1 cellular context compared by ENCODE assay signal in genomic region chr9:94166237-94167054, GRCh38.
A peak's percentile ranks its signal among the peaks of the same experiment; 100 is the strongest.
TF ChIP-seq lines count a peak whose summit lies in the region.

No MANE protein-coding gene starts in this region.

TF ChIP-seq in K562, 482 proteins besides CTCF, POLR2A, EP300 and RAD21 (continued from another document and continues in another):
- TF ChIP-seq ZMIZ1 (IDR thresholded peaks at IDR 0.05; ENCODE audit: low read depth in 2 of 2, low read length in 2 of 2), result 0 out of 4 replicates have a peak, but pooled peaks of 1 of the 2 experiments have one; percentile 51
- TF ChIP-seq ZNF511 (CRISPR knock-in tag; IDR thresholded peaks at IDR 0.05), result peak; percentile 78; the same call in 1 of the 2 replicates
- TF ChIP-seq MECOM (CRISPR knock-in tag; IDR thresholded peaks at IDR 0.05), result no peak
- TF ChIP-seq ZFP1 (CRISPR knock-in tag; IDR thresholded peaks at IDR 0.05), result no peak
- no peak for TF ChIP-seq ZNF586 (CRISPR knock-in tag; conservative IDR thresholded peaks at IDR 0.05)
- peak; percentile 78 for TF ChIP-seq TEAD4 (IDR thresholded peaks at IDR 0.05; ENCODE audit: low read length)
- peak; percentile 91 for TF ChIP-seq TEAD4 (CRISPR knock-in tag; IDR thresholded peaks at IDR 0.05; ENCODE audit: borderline replicate concordance)
- TF ChIP-seq SP2 (IDR thresholded peaks at IDR 0.05; ENCODE audit: extremely low read depth, low read depth, low read length, poor library complexity, severe bottlenecking), result peak; percentile 86
- no peak for TF ChIP-seq ZNF174 (CRISPR knock-in tag; IDR thresholded peaks at IDR 0.05)
- peak; percentile 59 for TF ChIP-seq ETS2 (tag; IDR thresholded peaks at IDR 0.05; ENCODE audit: borderline replicate concordance, poor library complexity, severe bottlenecking)
- TF ChIP-seq POLR2AphosphoS5 (IDR thresholded peaks at IDR 0.05; ENCODE audit: control insufficient read depth, insufficient read depth, low read depth, low read length), result peak; percentile 75
- no peak for TF ChIP-seq ZNF311 (CRISPR knock-in tag; IDR thresholded peaks at IDR 0.05)
- no peak for TF ChIP-seq MCM2 (IDR thresholded peaks at IDR 0.05; ENCODE audit: low read depth)
- TF ChIP-seq U2AF1 (optimal IDR thresholded peaks at IDR 0.05; ENCODE audit: low read depth, low read length), result no peak
- TF ChIP-seq CEBPG (CRISPR knock-in tag; IDR thresholded peaks at IDR 0.05), result no peak
- no peak for TF ChIP-seq CEBPG (tag; conservative IDR thresholded peaks at IDR 0.05 in 1 of 2, IDR thresholded peaks at IDR 0.05 in 1 of 2)
- peak; percentile 66; the same call in 1 of the 2 replicates for TF ChIP-seq HOXB6 (CRISPR knock-in tag; IDR thresholded peaks at IDR 0.05; ENCODE audit: borderline replicate concordance)
- peak; percentile 70 for TF ChIP-seq HCFC1 (IDR thresholded peaks at IDR 0.05; ENCODE audit: low read depth, low read length)
- TF ChIP-seq MCM3 (IDR thresholded peaks at IDR 0.05), result no peak
- no peak for TF ChIP-seq POLR3G (IDR thresholded peaks at IDR 0.05; ENCODE audit: extremely low read depth, insufficient read length, insufficient replicate concordance)
- TF ChIP-seq POLR2AphosphoS2 (IDR thresholded peaks at IDR 0.05; ENCODE audit: low read length), result peak; percentile 96
- no peak for TF ChIP-seq PPARD (CRISPR knock-in tag; IDR thresholded peaks at IDR 0.05)
- TF ChIP-seq ZNF764 (CRISPR knock-in tag; IDR thresholded peaks at IDR 0.05; ENCODE audit: low read depth), result 0 out of 2 replicates have a peak, but pooled peaks have one; percentile 41
- TF ChIP-seq E2F3 (CRISPR knock-in tag; IDR thresholded peaks at IDR 0.05), result peak; percentile 85
- TF ChIP-seq NBN (IDR thresholded peaks at IDR 0.05; ENCODE audit: low read depth), result 0 out of 2 replicates have a peak, but pooled peaks have one; percentile 78
- TF ChIP-seq ZSCAN32 (CRISPR knock-in tag; IDR thresholded peaks at IDR 0.05), result no peak
- no peak for TF ChIP-seq NUFIP1 (IDR thresholded peaks at IDR 0.05; ENCODE audit: partially characterized antibody)
- TF ChIP-seq NCOA1 (IDR thresholded peaks at IDR 0.05; ENCODE audit: low read depth), result no peak
- 0 out of 2 replicates have a peak, but pooled peaks have one; percentile 9 for TF ChIP-seq HES1 (IDR thresholded peaks at IDR 0.05; ENCODE audit: low read depth)
- no peak for TF ChIP-seq ARNT (IDR thresholded peaks at IDR 0.05)
- peak; percentile 84 for TF ChIP-seq ZFX (CRISPR knock-in tag; IDR thresholded peaks at IDR 0.05)
- TF ChIP-seq SMARCA5 (IDR thresholded peaks at IDR 0.05), result no peak
- no peak for TF ChIP-seq MIER1 (IDR thresholded peaks at IDR 0.05; ENCODE audit: low read depth)
- no peak for TF ChIP-seq MED1 (CRISPR knock-in tag; IDR thresholded peaks at IDR 0.05; ENCODE audit: borderline replicate concordance)
- no peak for TF ChIP-seq ZNF347 (CRISPR knock-in tag; IDR thresholded peaks at IDR 0.05; ENCODE audit: low read depth)
- no peak for TF ChIP-seq LCOR (CRISPR knock-in tag; IDR thresholded peaks at IDR 0.05)
- no peak for TF ChIP-seq MEF2D (tag; conservative IDR thresholded peaks at IDR 0.05; ENCODE audit: low read depth)
- TF ChIP-seq UBTF (IDR thresholded peaks at IDR 0.05; ENCODE audit: borderline replicate concordance in 1 of 2, low read depth in 2 of 2, low read length in 2 of 2), result peak; percentile 11 to 49; a peak in 1 of 4 replicates
- no peak for TF ChIP-seq ZNF644 (tag; IDR thresholded peaks at IDR 0.05; ENCODE audit: low read depth)
- peak; percentile 83; the same call in 1 of the 2 replicates for TF ChIP-seq XRCC5 (IDR thresholded peaks at IDR 0.05; ENCODE audit: low read depth, low read length)
- no peak for TF ChIP-seq PRMT5 (CRISPR knock-in tag; IDR thresholded peaks at IDR 0.05)
- peak; percentile 57; the same call in 1 of the 2 replicates for TF ChIP-seq ZNF282 (CRISPR knock-in tag; IDR thresholded peaks at IDR 0.05)
- TF ChIP-seq TEAD2 (tag; IDR thresholded peaks at IDR 0.05), result peak; percentile 96
- TF ChIP-seq STAT5A (IDR thresholded peaks at IDR 0.05; ENCODE audit: borderline replicate concordance, low read length), result no peak
- no peak for TF ChIP-seq TFAM (CRISPR knock-in tag; conservative IDR thresholded peaks at IDR 0.05)
- no peak for TF ChIP-seq THRB (CRISPR knock-in tag; conservative IDR thresholded peaks at IDR 0.05)
- no peak; the same call in 1 of the 2 replicates for TF ChIP-seq KLF16 (IDR thresholded peaks at IDR 0.05)
- TF ChIP-seq ZNF133 (CRISPR knock-in tag; IDR thresholded peaks at IDR 0.05), result no peak
- no peak for TF ChIP-seq SMAD3 (CRISPR knock-in tag; conservative IDR thresholded peaks at IDR 0.05)
- TF ChIP-seq SAP30 (IDR thresholded peaks at IDR 0.05; ENCODE audit: borderline replicate concordance, insufficient read depth, low read depth, low read length, poor library complexity, severe bottlenecking), result no peak
- no peak for TF ChIP-seq HNRNPL (IDR thresholded peaks at IDR 0.05; ENCODE audit: low read depth, low read length)
- TF ChIP-seq ZNF165 (CRISPR knock-in tag; IDR thresholded peaks at IDR 0.05; ENCODE audit: borderline replicate concordance), result peak; percentile 17; the same call in 1 of the 2 replicates
- TF ChIP-seq E2F1 (CRISPR knock-in tag; IDR thresholded peaks at IDR 0.05), result no peak; the same call in 1 of the 2 replicates
- TF ChIP-seq HNRNPK (IDR thresholded peaks at IDR 0.05; ENCODE audit: low read depth, low read length, poor library complexity, severe bottlenecking), result peak; percentile 42
- peak; percentile 74 for TF ChIP-seq PRPF4 (IDR thresholded peaks at IDR 0.05; ENCODE audit: insufficient read depth, low read depth, low read length, poor library complexity, severe bottlenecking)
- no peak for TF ChIP-seq U2AF2 (optimal IDR thresholded peaks at IDR 0.05; ENCODE audit: low read depth, low read length)
- no peak for TF ChIP-seq NCOA2 (IDR thresholded peaks at IDR 0.05; ENCODE audit: partially characterized antibody in 2 of 2)
- TF ChIP-seq CTBP1 (IDR thresholded peaks at IDR 0.05; ENCODE audit: borderline replicate concordance), result peak; percentile 81
- 0 out of 2 replicates have a peak, but pooled peaks have one; percentile 62 for TF ChIP-seq FOXJ2 (tag; IDR thresholded peaks at IDR 0.05)
- TF ChIP-seq POLR3A (IDR thresholded peaks at IDR 0.05; ENCODE audit: borderline replicate concordance, extremely low read depth, insufficient read depth, insufficient read length), result no peak
- TF ChIP-seq CREB5 (CRISPR knock-in tag; IDR thresholded peaks at IDR 0.05), result no peak
- TF ChIP-seq GABPB1 (CRISPR knock-in tag; IDR thresholded peaks at IDR 0.05), result peak; percentile 93
- no peak for TF ChIP-seq HMG20B (CRISPR knock-in tag; IDR thresholded peaks at IDR 0.05)
- no peak for TF ChIP-seq HNRNPH1 (optimal IDR thresholded peaks at IDR 0.05; ENCODE audit: low read depth, low read length)
- TF ChIP-seq ZNF12 (CRISPR knock-in tag; IDR thresholded peaks at IDR 0.05), result no peak
- peak; percentile 57 to 90 (median 82) for TF ChIP-seq YY1 (IDR thresholded peaks at IDR 0.05; ENCODE audit: borderline replicate concordance in 1 of 3, control insufficient read depth in 1 of 3, extremely low read depth in 1 of 3, insufficient read depth in 3 of 3, insufficient read length in 1 of 3, insufficient replicate concordance in 2 of 3, low read depth in 1 of 3, low read length in 2 of 3)
- TF ChIP-seq CC2D1A (IDR thresholded peaks at IDR 0.05), result no peak
- TF ChIP-seq SIRT6 (IDR thresholded peaks at IDR 0.05; ENCODE audit: low read depth, low read length), result no peak
- TF ChIP-seq RBBP5 (IDR thresholded peaks at IDR 0.05; ENCODE audit: borderline replicate concordance, insufficient read depth, low read length, poor library complexity, severe bottlenecking), result peak; percentile 63
- no peak for TF ChIP-seq ZNF589 (CRISPR knock-in tag; IDR thresholded peaks at IDR 0.05; ENCODE audit: low read depth)
- no peak; a peak in 1 of 4 replicates for TF ChIP-seq SIN3A (IDR thresholded peaks at IDR 0.05; ENCODE audit: borderline replicate concordance in 2 of 2, control insufficient read depth in 1 of 2, low read depth in 2 of 2, low read length in 2 of 2)
- TF ChIP-seq SNIP1 (IDR thresholded peaks at IDR 0.05; ENCODE audit: low read depth), result no peak
- no peak for TF ChIP-seq ZFP36 (IDR thresholded peaks at IDR 0.05; ENCODE audit: low read depth, low read length, partially characterized antibody)
- no peak for TF ChIP-seq OTX1 (CRISPR knock-in tag; IDR thresholded peaks at IDR 0.05)
- peak; percentile 92 for TF ChIP-seq POLR2G (IDR thresholded peaks at IDR 0.05; ENCODE audit: low read depth, low read length)
- TF ChIP-seq NR3C1 (CRISPR knock-in tag; IDR thresholded peaks at IDR 0.05), result no peak; the same call in 1 of the 2 replicates
- no peak for TF ChIP-seq TCF3 (CRISPR knock-in tag; IDR thresholded peaks at IDR 0.05)
